In genomic region chr11:60918251-60918940, GRCh38 we compare ENCODE assay signal across 2 cellular contexts.
TF ChIP-seq lines count a peak whose summit lies in the region.

No MANE protein-coding gene starts in this region.

TF ChIP-seq in HCT116, 20 proteins besides CTCF, POLR2A, EP300 and RAD21:
- TF ChIP-seq ATF3 (IDR thresholded peaks at IDR 0.05) (no peak), CBX3 (IDR thresholded peaks at IDR 0.05; ENCODE audit: low read depth) (no peak), EZH2phosphoT487 (IDR thresholded peaks at IDR 0.05; ENCODE audit: borderline replicate concordance) (no peak), MAX (IDR thresholded peaks at IDR 0.05) (no peak), POLR2AphosphoS5 (IDR thresholded peaks at IDR 0.05; ENCODE audit: low read depth, low read length) (no peak), SP1 (IDR thresholded peaks at IDR 0.05; ENCODE audit: low read depth) (no peak), EGR1 (IDR thresholded peaks at IDR 0.05; ENCODE audit: low read depth) (no peak), ZNF274 (IDR thresholded peaks at IDR 0.05; ENCODE audit: low read depth, low read length) (no peak), ZBTB33 (IDR thresholded peaks at IDR 0.05; ENCODE audit: extremely low read depth, insufficient replicate concordance, low read length) (no peak), JUND (IDR thresholded peaks at IDR 0.05) (no peak), YY1 (IDR thresholded peaks at IDR 0.05; ENCODE audit: extremely low read depth, insufficient replicate concordance, low read depth, low read length) (no peak), FOSL1 (IDR thresholded peaks at IDR 0.05; ENCODE audit: low read depth) (no peak), TCF7L2 (IDR thresholded peaks at IDR 0.05; ENCODE audit: borderline replicate concordance, extremely low read depth, insufficient read depth, insufficient read length) (no peak), REST (IDR thresholded peaks at IDR 0.05; ENCODE audit: low read depth) (no peak)

TF ChIP-seq in HepG2, 621 proteins besides CTCF, POLR2A, EP300 and RAD21:
- TF ChIP-seq RFXAP (CRISPR knock-in tag; IDR thresholded peaks at IDR 0.05; ENCODE audit: borderline replicate concordance) (no peak), ADNP (CRISPR knock-in tag; IDR thresholded peaks at IDR 0.05) (no peak), HOXA7 (CRISPR knock-in tag; IDR thresholded peaks at IDR 0.05) (no peak), ZNF558 (CRISPR knock-in tag; IDR thresholded peaks at IDR 0.05; ENCODE audit: borderline replicate concordance) (no peak), BHLHE40 (IDR thresholded peaks at IDR 0.05; ENCODE audit: low read length) (no peak), AGO2 (optimal IDR thresholded peaks at IDR 0.05; ENCODE audit: low read depth, low read length) (no peak), ZNF557 (CRISPR knock-in tag; IDR thresholded peaks at IDR 0.05) (no peak), ARID3A (IDR thresholded peaks at IDR 0.05; ENCODE audit: low read depth, low read length) (no peak), NR2F2 (IDR thresholded peaks at IDR 0.05; ENCODE audit: borderline replicate concordance, low read depth) (no peak), SRSF9 (IDR thresholded peaks at IDR 0.05; ENCODE audit: borderline replicate concordance, insufficient read depth, low read depth, low read length, poor library complexity, severe bottlenecking) (no peak), MTA1 (CRISPR knock-in tag; IDR thresholded peaks at IDR 0.05; ENCODE audit: borderline replicate concordance) (no peak)
